In the genomic region with DNA sequence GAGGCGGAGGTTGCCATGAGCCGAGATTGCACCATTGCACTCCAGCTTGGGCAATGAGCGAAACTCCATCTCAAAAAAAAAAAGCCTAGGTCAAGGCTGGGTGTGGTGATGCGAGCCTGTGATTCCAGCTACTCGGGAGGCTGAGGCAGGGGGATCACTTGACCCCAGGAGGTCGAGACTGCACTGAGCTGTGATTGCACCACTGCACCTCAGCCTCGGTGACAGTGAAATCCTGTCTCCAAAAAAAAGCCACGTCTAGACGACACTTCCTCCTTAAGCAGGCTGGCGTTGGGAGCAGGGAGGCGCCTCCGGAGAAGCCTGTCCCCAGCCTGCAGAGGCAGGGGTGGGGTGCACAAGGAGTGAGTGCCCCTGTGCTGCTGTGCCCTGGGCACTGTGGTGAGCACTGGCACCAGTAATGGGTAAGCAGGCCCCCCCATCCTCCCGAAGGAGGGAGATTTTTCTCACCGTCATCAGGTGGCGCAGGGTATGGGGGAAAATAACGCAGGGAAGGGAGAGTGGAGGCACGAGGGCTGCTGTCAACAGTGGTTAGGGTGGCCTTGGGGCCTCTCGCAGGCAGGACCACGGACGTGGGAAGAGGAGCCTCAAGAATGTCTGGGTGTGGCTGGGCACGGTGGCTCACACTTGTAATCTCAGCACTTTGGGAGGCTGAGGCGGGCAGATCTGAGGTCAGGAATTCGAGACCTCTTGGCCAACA, we compare ENCODE assay signal across 7 cellular contexts. TPM values are rescaled to one million over a fixed set of nuclear protein-coding genes. Genes with fewer than 3 reads are reported as not detected.
A peak's percentile ranks its signal among the peaks of the same experiment; 100 is the strongest.
DNase-seq lines count a peak whose midpoint lies in the region; ATAC-seq and TF ChIP-seq lines count a peak whose summit lies in the region.
"Had no signal": no experiment of that assay in that cellular context is flagged by ENCODE, and none has a peak within 500 bp of the region (broad histone marks: within the 10 kb centered on the region; RNA-seq: fewer than 3 reads in every experiment).

No MANE protein-coding gene starts in this region.

- H3K27me3 ChIP-seq in vagina: no peaks in the 10 kb centered on the region
- H3K27me3 ChIP-seq: adrenal gland had no signal

- H3K27ac ChIP-seq in vagina: no peak overlapping the region

- no peak for TF ChIP-seq POLR2A in vagina (IDR thresholded peaks at IDR 0.05)

- peak; percentile 1 for ATAC-seq in Right ventricle myocardium inferior
- no peak for ATAC-seq in HG03378 (IDR thresholded peaks at IDR 0.05; ENCODE audit: unreplicated experiment)
- no peak for ATAC-seq in left lobe of liver

- no peaks in the 10 kb centered on the region for H3K9me3 ChIP-seq in vagina
- H3K9me3 ChIP-seq: adrenal gland had no signal

- no peak for DNase-seq in Right ventricle myocardium inferior (ENCODE audit: missing footprints)
- no peak for DNase-seq in cardiac septum (ENCODE audit: low spot score)
- peak; percentile 63 for DNase-seq in central memory CD4-positive, alpha-beta T cell
- DNase-seq in vagina (ENCODE audit: extremely low spot score in 2 of 2): peak; percentile 79 to 87
- DNase-seq in left lobe of liver (ENCODE audit: low spot score): no peak

- H3K36me3 ChIP-seq in vagina: peaks cover 0 to 72% of the 10 kb centered on the region in 2 donors

- no peak for TF ChIP-seq CTCF in vagina (IDR thresholded peaks at IDR 0.05)

- peaks cover 18% of the 10 kb centered on the region for H3K4me1 ChIP-seq in vagina

- intact Hi-C loops in Right ventricle myocardium inferior (cut with DNase I): loop anchor here (10.0 kb wide), 1 partner anchor 283 kb away; no protein-coding TSS in a partner anchor
- intact Hi-C loops in cardiac septum (cut with DNase I): loop anchor here (10.0 kb wide), 1 partner anchor 177 kb away; a partner anchor contains a TSS
- intact Hi-C loops in vagina (cut with DNase I): no loop called here

- H3K4me3 ChIP-seq in vagina: no peak overlapping the region
- H3K4me3 ChIP-seq: adrenal gland had no signal

RNA-seq across cellular contexts. Expression of a gene that starts 0.7 kb away (rescaled TPM):
- total RNA-seq in Right ventricle myocardium inferior: 4.5 TPM
- 10.0 TPM for total RNA-seq in cardiac septum
- 9.1 TPM for total RNA-seq in vagina
- total RNA-seq in left lobe of liver: 6.6 TPM

RNA-seq across cellular contexts. Expression of a gene that starts 6.0 kb away (rescaled TPM):
- total RNA-seq in Right ventricle myocardium inferior: 27.0 TPM
- 29.5 TPM for total RNA-seq in cardiac septum
- total RNA-seq in vagina: 55.2 TPM
- total RNA-seq in left lobe of liver: 13.0 TPM

RNA-seq across cellular contexts. Expression of a gene that starts 7.5 kb away (rescaled TPM):
- total RNA-seq in Right ventricle myocardium inferior: 167 TPM
- total RNA-seq in cardiac septum: 126 TPM
- total RNA-seq in vagina: 249 TPM
- 84.6 TPM for total RNA-seq in left lobe of liver

RNA-seq across cellular contexts. Expression of a gene that starts 9.7 kb away (rescaled TPM):
- total RNA-seq in Right ventricle myocardium inferior (not detected), cardiac septum (0.19 TPM), vagina (not detected), left lobe of liver (17.9 TPM)

RNA-seq across cellular contexts. Expression of a gene that starts 26.1 kb away (rescaled TPM):
- total RNA-seq in Right ventricle myocardium inferior: 9.7 TPM
- 9.4 TPM for total RNA-seq in cardiac septum
- 46.9 TPM for total RNA-seq in vagina
- 72.7 TPM for total RNA-seq in left lobe of liver

Comparison
In these comparisons a context has a peak if more than half of its experiments do, and no peak if none do; other contexts are left out.
1. DNase-seq: peak in central memory CD4-positive, alpha-beta T cell (single experiment) and vagina (2 of 2); none in Right ventricle myocardium inferior (single experiment), cardiac septum (single experiment) and left lobe of liver (single experiment).